1 cellular context compared by ENCODE assay signal in genomic region chr7:151410405-151411390, GRCh38.
TF ChIP-seq lines count a peak whose summit lies in the region.

No MANE protein-coding gene starts in this region.

TF ChIP-seq in WTC11, 78 proteins besides CTCF, POLR2A, EP300 and RAD21 (continued from another document):
- TF ChIP-seq E2F5 (CRISPR knock-in tag; IDR thresholded peaks at IDR 0.05) (0 out of 2 replicates have a peak, but pooled peaks have one; percentile 6), CDX4 (CRISPR knock-in tag; IDR thresholded peaks at IDR 0.05; ENCODE audit: borderline replicate concordance) (no peak), HMGXB4 (CRISPR knock-in tag; IDR thresholded peaks at IDR 0.05) (0 out of 2 replicates have a peak, but pooled peaks have one; percentile 10), ZNF423 (CRISPR knock-in tag; IDR thresholded peaks at IDR 0.05) (peak; percentile 88)
